Comparison of ENCODE assay signal across 8 cellular contexts in the genomic region with DNA sequence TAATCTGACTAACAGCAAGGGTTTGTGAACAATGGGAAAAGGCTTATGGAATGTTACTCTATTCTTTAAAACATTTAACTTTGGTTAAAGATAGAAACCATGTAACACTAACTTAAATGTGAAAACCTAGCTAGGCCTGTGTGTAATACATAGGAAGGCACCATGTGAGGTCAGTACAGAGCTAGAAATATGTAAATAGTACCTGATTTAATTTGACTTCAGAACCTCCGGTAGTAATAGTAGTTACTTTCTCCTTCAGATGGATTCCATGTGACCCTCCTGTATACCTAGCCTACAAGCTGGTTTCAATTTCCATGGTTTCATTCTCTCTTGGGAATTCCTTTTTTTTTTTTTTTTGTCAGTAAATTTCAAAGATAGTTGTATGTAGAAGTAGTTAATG. TPM values are rescaled to one million over a fixed set of nuclear protein-coding genes. Genes with fewer than 3 reads are reported as not detected.
A peak's percentile ranks its signal among the peaks of the same experiment; 100 is the strongest.
DNase-seq lines count a peak whose midpoint lies in the region; ATAC-seq and TF ChIP-seq lines count a peak whose summit lies in the region.

No MANE protein-coding gene starts in this region.

- H3K36me3 Mint-ChIP-seq in T-helper 2 cell treated with Interferon-gamma antibody and Interleukin-4, amounts not matched to agents 5 μg/mL and 100 μg/mL, for 36 hours (ENCODE audit: low read depth): peaks cover 23% of the 10 kb centered on the region

- no CpG with 5 or more reads among the region's 1 CpG for WGBS in neuronal stem cell (ENCODE audit: extremely low coverage in 2 of 2, insufficient read length in 2 of 2, insufficient replicate concordance in 1 of 2), 2 donors

- H3K9ac ChIP-seq in neuronal stem cell (ENCODE audit: low read depth, low read length, poor library complexity): no peak overlapping the region

- H3K4me1 ChIP-seq in neuronal stem cell (ENCODE audit: control insufficient read depth in 2 of 2, insufficient read depth in 1 of 2, low read depth in 1 of 2, low read length in 2 of 2): peaks cover 0 to 3% of the 10 kb centered on the region in 2 donors

- TF ChIP-seq CTCF in GM13977 (IDR thresholded peaks at IDR 0.05; ENCODE audit: extremely low read depth, insufficient read depth, missing control alignments): peak; percentile 68
- TF ChIP-seq CTCF in fibroblast of pulmonary artery (IDR thresholded peaks at IDR 0.05; ENCODE audit: low read length, missing control alignments): peak; percentile 65

- H3K4me2 ChIP-seq in neuronal stem cell (ENCODE audit: insufficient read depth, low read length, poor library complexity, severe bottlenecking): peak overlapping the region; percentile 51

- no peaks in the 10 kb centered on the region for H3K27me3 Mint-ChIP-seq in T-helper 2 cell treated with Interferon-gamma antibody and Interleukin-4, amounts not matched to agents 5 μg/mL and 100 μg/mL, for 36 hours (ENCODE audit: low read depth)

- H2AK5ac ChIP-seq in neuronal stem cell (ENCODE audit: low read depth, low read length): no peak overlapping the region

- in situ Hi-C loops in GM13977 (cut with MboI; ENCODE audit: low pct_unique_long_range_greater_than_20kb, low sequenced_read_pairs, unreplicated experiment): no loop called here

- H2BK15ac ChIP-seq in neuronal stem cell (ENCODE audit: low read length): no peak overlapping the region

- no peaks in the 10 kb centered on the region for H3K27me3 ChIP-seq in neuronal stem cell (ENCODE audit: control insufficient read depth in 3 of 3, insufficient read depth in 3 of 3, low read depth in 1 of 3, low read length in 3 of 3)

- no peak overlapping the region for H2BK5ac ChIP-seq in neuronal stem cell (ENCODE audit: low read length)

- H3K14ac ChIP-seq in neuronal stem cell (ENCODE audit: low read length): no peak overlapping the region

- H3K27ac Mint-ChIP-seq in T-helper 2 cell treated with Interferon-gamma antibody and Interleukin-4, amounts not matched to agents 5 μg/mL and 100 μg/mL, for 36 hours: peak overlapping the region; percentile 90

- peak overlapping the region; percentile 95 for H3K4me3 Mint-ChIP-seq in T-helper 2 cell treated with Interferon-gamma antibody and Interleukin-4, amounts not matched to agents 5 μg/mL and 100 μg/mL, for 36 hours

- H3K9me3 Mint-ChIP-seq in T-helper 2 cell treated with Interferon-gamma antibody and Interleukin-4, amounts not matched to agents 5 μg/mL and 100 μg/mL, for 36 hours: peaks cover 12% of the 10 kb centered on the region

- DNase-seq in Ammon's horn (ENCODE audit: low spot score) (peak; percentile 30), GM13977 (ENCODE audit: low spot score) (peak; percentile 79), NCI-H1092 treated with DMSO at 0.1 percent for 48 hours (lab: John Stamatoyannopoulos, UW) (peak; percentile 52), fibroblast of pulmonary artery (ENCODE audit: low read depth) (peak; percentile 87), neuronal stem cell (ENCODE audit: low spot score) (no peak)
- no peak for DNase-seq in T-helper 2 cell treated with Interferon-gamma antibody and Interleukin-4, amounts not matched to agents 5 μg/mL and 100 μg/mL, for 36 hours (ENCODE audit: low spot score)
- DNase-seq in stimulated activated CD4-positive, alpha-beta T cell treated with anti-CD3 and anti-CD28 coated beads, Interleukin-4, amount 100 ng/mL, for 24 hours: no peak

- H3K36me3 ChIP-seq in neuronal stem cell (replicated peaks in 1 of 2; ENCODE audit: control insufficient read depth in 2 of 2, insufficient read depth in 2 of 2, low read length in 2 of 2): peaks cover 8 to 46% of the 10 kb centered on the region in 2 donors

- H3K18ac ChIP-seq in neuronal stem cell (ENCODE audit: low read length): no peak overlapping the region

- no peaks in the 10 kb centered on the region for H3K79me1 ChIP-seq in neuronal stem cell (ENCODE audit: low read depth, low read length)

- H3K4me1 Mint-ChIP-seq in T-helper 2 cell treated with Interferon-gamma antibody and Interleukin-4, amounts not matched to agents 5 μg/mL and 100 μg/mL, for 36 hours (ENCODE audit: low read depth): peaks cover 36% of the 10 kb centered on the region

- H3K4me3 ChIP-seq in fibroblast of pulmonary artery (replicated peaks; ENCODE audit: low read depth, low read length): peak overlapping the region; percentile 98
- H3K4me3 ChIP-seq in neuronal stem cell (ENCODE audit: low read length in 2 of 2): peak overlapping the region; percentile 79 to 97

- H2AFZ ChIP-seq in neuronal stem cell (ENCODE audit: low read length): no peak overlapping the region

- peaks cover 7 to 30% of the 10 kb centered on the region in 2 donors for H3K9me3 ChIP-seq in neuronal stem cell (replicated peaks in 1 of 2; ENCODE audit: control insufficient read depth in 2 of 2, insufficient read depth in 1 of 2, low read depth in 1 of 2, low read length in 2 of 2)

- peak; percentile 61 for ATAC-seq in HG02852 (IDR thresholded peaks at IDR 0.05; ENCODE audit: unreplicated experiment)

- H4K8ac ChIP-seq in neuronal stem cell (ENCODE audit: low read depth, low read length): no peak overlapping the region

- no peak overlapping the region for H2BK120ac ChIP-seq in neuronal stem cell (ENCODE audit: low read depth, low read length)

- no peak overlapping the region for H2BK12ac ChIP-seq in neuronal stem cell (ENCODE audit: low read length)

- peak overlapping the region; percentile 29 for H3K27ac ChIP-seq in neuronal stem cell (replicated peaks; ENCODE audit: low read length)

- H3K23ac ChIP-seq in neuronal stem cell (ENCODE audit: low read depth, low read length, poor library complexity): no peak overlapping the region

- H3K4ac ChIP-seq in neuronal stem cell (ENCODE audit: low read length): no peak overlapping the region

- H4K91ac ChIP-seq in neuronal stem cell (ENCODE audit: low read depth, low read length, poor library complexity): no peak overlapping the region

RNA-seq across cellular contexts. Expression of gene MTF2, which starts 1.3 kb away (rescaled TPM):
- 86.1 TPM for polyA plus RNA-seq in neuronal stem cell (2013, experiment 1 of 2)
- polyA plus RNA-seq in neuronal stem cell (2013, experiment 2 of 2): 92.2 TPM

Comparison
In these comparisons a context has a peak if more than half of its experiments do, and no peak if none do; other contexts are left out.
1. DNase-seq: peak in Ammon's horn (single experiment), GM13977 (single experiment), NCI-H1092 treated with DMSO at 0.1 percent for 48 hours (single experiment) and fibroblast of pulmonary artery (single experiment); none in T-helper 2 cell treated with Interferon-gamma antibody and Interleukin-4, amounts not matched to agents 5 μg/mL and 100 μg/mL, for 36 hours (single experiment), neuronal stem cell (single experiment) and stimulated activated CD4-positive, alpha-beta T cell treated with anti-CD3 and anti-CD28 coated beads, Interleukin-4, amount 100 ng/mL, for 24 hours (single experiment).